ENCODE assay signal across 1 cellular context in the genomic region with DNA sequence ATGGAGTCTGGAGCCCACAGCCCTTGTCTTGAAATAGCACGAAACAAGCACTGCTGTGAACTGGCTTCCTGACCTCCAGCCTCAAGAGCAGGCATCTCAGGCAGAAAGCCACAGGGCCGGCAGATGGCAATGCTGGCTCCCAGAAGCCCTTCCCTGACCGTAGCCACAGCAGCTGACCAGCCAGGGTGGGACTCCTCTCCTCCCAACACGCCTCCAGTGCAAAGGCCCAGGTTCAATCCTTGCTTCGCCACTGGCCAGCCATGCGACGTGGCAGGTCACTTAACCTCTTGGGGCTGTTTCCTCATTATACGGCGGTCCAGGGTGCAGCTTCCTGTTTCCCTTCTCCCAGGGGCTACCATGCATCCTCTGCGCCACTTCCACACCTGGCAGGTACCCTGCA.
TF ChIP-seq lines count a peak whose summit lies in the region.

No MANE protein-coding gene starts in this region.

TF ChIP-seq in HepG2, 621 proteins besides CTCF, POLR2A, EP300 and RAD21 (continued from another document):
- TF ChIP-seq ZNF484 (CRISPR knock-in tag; IDR thresholded peaks at IDR 0.05; ENCODE audit: borderline replicate concordance, low read depth) (no peak), SP2 (CRISPR knock-in tag; IDR thresholded peaks at IDR 0.05) (no peak)
